8 cellular contexts compared by ENCODE assay signal in the genomic region with DNA sequence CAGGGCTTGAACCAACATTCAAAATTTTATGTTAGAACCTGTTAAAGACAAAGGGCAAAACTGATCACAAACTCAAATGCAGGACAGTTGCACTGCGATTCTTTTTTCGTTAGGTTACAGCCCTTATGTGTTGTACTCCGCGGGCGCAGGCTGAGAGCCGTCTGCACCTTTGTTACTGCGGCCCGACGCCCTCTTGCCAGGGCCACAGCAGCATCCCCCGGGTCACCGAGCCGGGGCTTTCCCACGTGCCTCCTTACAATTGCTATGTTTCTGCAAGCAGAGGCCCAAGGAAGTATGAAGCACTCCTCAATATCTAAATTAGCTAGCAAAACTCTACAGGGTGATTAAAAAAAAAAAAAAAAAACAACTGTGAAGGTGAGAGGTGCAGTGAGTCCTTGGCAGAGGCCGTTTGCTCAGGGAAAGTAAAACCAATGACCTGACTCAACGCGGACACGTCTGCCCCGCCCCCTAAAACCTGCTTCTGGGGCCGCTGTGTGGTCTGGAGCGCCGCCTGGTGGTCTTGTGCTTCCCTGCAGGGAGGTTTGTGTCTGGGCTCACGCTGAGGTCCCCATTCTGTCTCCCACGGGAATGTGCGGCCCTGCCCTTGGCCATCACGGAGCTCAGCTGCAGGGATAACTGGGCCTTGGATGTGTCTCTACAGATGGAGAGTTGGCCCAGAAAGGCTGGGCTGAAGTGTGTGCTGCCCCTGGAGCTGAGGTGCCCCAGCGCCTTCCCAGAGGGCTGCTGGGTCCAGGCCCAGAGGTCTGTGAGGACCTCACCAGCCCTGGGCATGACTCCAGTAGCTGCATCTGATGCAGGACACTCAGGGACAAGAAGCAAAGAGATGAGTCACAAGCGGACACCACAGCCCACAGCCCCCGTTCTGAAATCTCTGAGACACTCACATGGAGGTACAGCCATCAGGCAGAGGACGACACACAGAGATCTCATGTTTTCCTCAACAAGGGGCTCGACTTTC.
DNase-seq lines count a peak whose midpoint lies in the region; ATAC-seq and TF ChIP-seq lines count a peak whose summit lies in the region.

No MANE protein-coding gene starts in this region.

- H3K4me3 Mint-ChIP-seq in activated CD4-positive, alpha-beta memory T cell treated with anti-CD3 and anti-CD28 coated beads, Interleukin-2, amount 10 ng/mL, durations not matched to agents 7 days and 5 days, result no peak overlapping the region

- peaks cover 1% of the 10 kb centered on the region for H3K9me3 Mint-ChIP-seq in activated CD4-positive, alpha-beta memory T cell treated with anti-CD3 and anti-CD28 coated beads, Interleukin-2, amount 10 ng/mL, durations not matched to agents 7 days and 5 days

- no peak overlapping the region for H3K4me3 ChIP-seq in fibroblast of villous mesenchyme (ENCODE audit: low read depth, low read length)

- CTCF ChIA-PET in activated CD4-positive, alpha-beta memory T cell treated with anti-CD3 and anti-CD28 coated beads, Interleukin-2, amount 10 ng/mL, durations not matched to agents 7 days and 5 days (lab: Charles Lee), result interaction anchor here (0.6 to 2.5 kb wide), 11 partner anchors 29 to 267 kb away, joined by 3 to 6 read pairs (median 4); no protein-coding TSS in a partner anchor

- POLR2A ChIA-PET in activated CD4-positive, alpha-beta memory T cell treated with anti-CD3 and anti-CD28 coated beads, Interleukin-2, amount 10 ng/mL, durations not matched to agents 7 days and 5 days (lab: Charles Lee), result no interaction called here

- H3K36me3 Mint-ChIP-seq in activated CD4-positive, alpha-beta memory T cell treated with anti-CD3 and anti-CD28 coated beads, Interleukin-2, amount 10 ng/mL, durations not matched to agents 7 days and 5 days (ENCODE audit: low read depth), result no peaks in the 10 kb centered on the region

- peaks cover 11% of the 10 kb centered on the region for H3K27me3 Mint-ChIP-seq in activated CD4-positive, alpha-beta memory T cell treated with anti-CD3 and anti-CD28 coated beads, Interleukin-2, amount 10 ng/mL, durations not matched to agents 7 days and 5 days

- DNase-seq in activated gamma-delta T cell treated with Interleukin-2 at 50 U/mL for 16 hours (peak; percentile 78), activated gamma-delta T cell (lab: John Stamatoyannopoulos, UW) (no peak), NCI-H748 treated with DMSO at 0.1 percent for 48 hours (lab: John Stamatoyannopoulos, UW) (peak; percentile 73), fibroblast of villous mesenchyme (ENCODE audit: low read depth) (no peak)
- DNase-seq in activated CD4-positive, alpha-beta memory T cell treated with anti-CD3 and anti-CD28 coated beads, Interleukin-2, amount 10 ng/mL, durations not matched to agents 7 days and 5 days, result peak; percentile 81
- peak; percentile 82 for DNase-seq in stimulated activated CD4-positive, alpha-beta T cell treated with anti-CD3 and anti-CD28 coated beads, Interleukin-4, amount 100 ng/mL, for 24 hours

- H3K4me1 Mint-ChIP-seq in activated CD4-positive, alpha-beta memory T cell treated with anti-CD3 and anti-CD28 coated beads, Interleukin-2, amount 10 ng/mL, durations not matched to agents 7 days and 5 days, result peaks cover 8% of the 10 kb centered on the region

- peak; percentile 8 for TF ChIP-seq CTCF in fibroblast of villous mesenchyme (IDR thresholded peaks at IDR 0.05; ENCODE audit: insufficient read depth, low read depth, low read length)

- ATAC-seq in HG02970 (IDR thresholded peaks at IDR 0.05; ENCODE audit: low FRiP score, unreplicated experiment) (no peak), HG02763 (IDR thresholded peaks at IDR 0.05; ENCODE audit: unreplicated experiment) (no peak)

- no peak overlapping the region for H3K27ac Mint-ChIP-seq in activated CD4-positive, alpha-beta memory T cell treated with anti-CD3 and anti-CD28 coated beads, Interleukin-2, amount 10 ng/mL, durations not matched to agents 7 days and 5 days

Comparison
In these comparisons a context has a peak if more than half of its experiments do, and no peak if none do; other contexts are left out.
1. DNase-seq: peak in activated gamma-delta T cell treated with Interleukin-2 at 50 U/mL for 16 hours (single experiment), NCI-H748 treated with DMSO at 0.1 percent for 48 hours (single experiment), activated CD4-positive, alpha-beta memory T cell treated with anti-CD3 and anti-CD28 coated beads, Interleukin-2, amount 10 ng/mL, durations not matched to agents 7 days and 5 days (single experiment) and stimulated activated CD4-positive, alpha-beta T cell treated with anti-CD3 and anti-CD28 coated beads, Interleukin-4, amount 100 ng/mL, for 24 hours (single experiment); none in activated gamma-delta T cell (single experiment) and fibroblast of villous mesenchyme (single experiment).